ENCODE assay signal across 1 cellular context in the genomic region with DNA sequence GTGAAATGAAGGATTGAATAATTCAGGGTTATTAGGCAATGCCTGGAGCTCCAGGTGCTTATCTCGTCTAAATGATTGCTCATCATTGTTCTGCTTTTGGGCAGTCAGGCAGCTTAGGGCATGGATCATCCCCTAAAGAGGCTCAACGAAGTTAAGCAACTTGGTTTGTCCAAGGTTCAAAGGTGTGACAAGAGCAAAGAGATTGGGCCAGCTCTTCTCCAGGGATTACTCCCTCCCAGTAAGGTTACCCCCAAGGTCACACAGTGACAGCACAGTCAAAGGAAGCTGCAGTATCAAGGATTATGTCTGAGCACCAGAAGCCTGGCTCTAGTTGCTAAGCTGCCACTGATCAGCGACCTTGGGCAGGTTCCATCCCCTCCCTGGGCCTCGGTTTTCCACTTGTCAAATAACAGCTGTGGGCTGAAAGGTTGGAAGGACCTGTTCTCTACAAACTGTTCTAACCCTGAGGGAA.
TF ChIP-seq lines count a peak whose summit lies in the region.

No MANE protein-coding gene starts in this region.

TF ChIP-seq in HepG2, 621 proteins besides CTCF, POLR2A, EP300 and RAD21 (continued from another document and continues in another):
- TF ChIP-seq NFIB (CRISPR knock-in tag; IDR thresholded peaks at IDR 0.05; ENCODE audit: borderline replicate concordance) (no peak), ZNF264 (CRISPR knock-in tag; IDR thresholded peaks at IDR 0.05) (peak; percentile 88; the same call in 1 of the 2 replicates), ZNF552 (CRISPR knock-in tag; IDR thresholded peaks at IDR 0.05; ENCODE audit: borderline replicate concordance) (no peak), ZC3H4 (CRISPR knock-in tag; IDR thresholded peaks at IDR 0.05; ENCODE audit: borderline replicate concordance) (no peak), ZC3H13 (CRISPR knock-in tag; IDR thresholded peaks at IDR 0.05) (no peak), ZNF567 (CRISPR knock-in tag; IDR thresholded peaks at IDR 0.05; ENCODE audit: borderline replicate concordance) (no peak), ZNF549 (CRISPR knock-in tag; IDR thresholded peaks at IDR 0.05) (no peak), ZBTB20 (CRISPR knock-in tag; IDR thresholded peaks at IDR 0.05; ENCODE audit: borderline replicate concordance, low read depth) (peak; percentile 48; the same call in 1 of the 2 replicates), ARNT2 (CRISPR knock-in tag; IDR thresholded peaks at IDR 0.05; ENCODE audit: low read depth) (no peak), JUN (CRISPR knock-in tag; IDR thresholded peaks at IDR 0.05) (no peak), YEATS4 (CRISPR knock-in tag; IDR thresholded peaks at IDR 0.05; ENCODE audit: borderline replicate concordance) (no peak), HOXA7 (CRISPR knock-in tag; IDR thresholded peaks at IDR 0.05) (no peak), TAF15 (IDR thresholded peaks at IDR 0.05; ENCODE audit: low read depth, low read length, poor library complexity, severe bottlenecking) (no peak), ZNF616 (CRISPR knock-in tag; IDR thresholded peaks at IDR 0.05; ENCODE audit: low read depth) (no peak), ZEB1 (IDR thresholded peaks at IDR 0.05; ENCODE audit: insufficient replicate concordance, low read depth) (peak; percentile 81), ZNF713 (CRISPR knock-in tag; IDR thresholded peaks at IDR 0.05) (no peak), CREM (IDR thresholded peaks at IDR 0.05) (peak; percentile 57; the same call in 1 of the 2 replicates), CREM (CRISPR knock-in tag; IDR thresholded peaks at IDR 0.05) (no peak), ZNF589 (CRISPR knock-in tag; conservative IDR thresholded peaks at IDR 0.05) (no peak), HOXA9 (CRISPR knock-in tag; IDR thresholded peaks at IDR 0.05; ENCODE audit: borderline replicate concordance) (no peak), HNF4A (CRISPR knock-in tag; IDR thresholded peaks at IDR 0.05) (peak; percentile 99), ZNF12 (CRISPR knock-in tag; IDR thresholded peaks at IDR 0.05) (peak; percentile 68; the same call in 1 of the 2 replicates), ZSCAN20 (CRISPR knock-in tag; IDR thresholded peaks at IDR 0.05; ENCODE audit: borderline replicate concordance) (no peak), SETDB1 (CRISPR knock-in tag; IDR thresholded peaks at IDR 0.05; ENCODE audit: borderline replicate concordance) (no peak), ZSCAN9 (CRISPR knock-in tag; IDR thresholded peaks at IDR 0.05; ENCODE audit: borderline replicate concordance) (no peak), ZNF615 (CRISPR knock-in tag; IDR thresholded peaks at IDR 0.05; ENCODE audit: borderline replicate concordance) (no peak), RFX1 (IDR thresholded peaks at IDR 0.05) (no peak), MXI1 (IDR thresholded peaks at IDR 0.05; ENCODE audit: borderline replicate concordance, low read depth, low read length) (peak; percentile 33; the same call in 1 of the 3 replicates), CREB1 (IDR thresholded peaks at IDR 0.05) (no peak), CREB1 (CRISPR knock-in tag; IDR thresholded peaks at IDR 0.05) (peak; percentile 80), MIER3 (CRISPR knock-in tag; IDR thresholded peaks at IDR 0.05; ENCODE audit: borderline replicate concordance) (0 out of 2 replicates have a peak, but pooled peaks have one; percentile 82)
- TF ChIP-seq, protein P1, sequence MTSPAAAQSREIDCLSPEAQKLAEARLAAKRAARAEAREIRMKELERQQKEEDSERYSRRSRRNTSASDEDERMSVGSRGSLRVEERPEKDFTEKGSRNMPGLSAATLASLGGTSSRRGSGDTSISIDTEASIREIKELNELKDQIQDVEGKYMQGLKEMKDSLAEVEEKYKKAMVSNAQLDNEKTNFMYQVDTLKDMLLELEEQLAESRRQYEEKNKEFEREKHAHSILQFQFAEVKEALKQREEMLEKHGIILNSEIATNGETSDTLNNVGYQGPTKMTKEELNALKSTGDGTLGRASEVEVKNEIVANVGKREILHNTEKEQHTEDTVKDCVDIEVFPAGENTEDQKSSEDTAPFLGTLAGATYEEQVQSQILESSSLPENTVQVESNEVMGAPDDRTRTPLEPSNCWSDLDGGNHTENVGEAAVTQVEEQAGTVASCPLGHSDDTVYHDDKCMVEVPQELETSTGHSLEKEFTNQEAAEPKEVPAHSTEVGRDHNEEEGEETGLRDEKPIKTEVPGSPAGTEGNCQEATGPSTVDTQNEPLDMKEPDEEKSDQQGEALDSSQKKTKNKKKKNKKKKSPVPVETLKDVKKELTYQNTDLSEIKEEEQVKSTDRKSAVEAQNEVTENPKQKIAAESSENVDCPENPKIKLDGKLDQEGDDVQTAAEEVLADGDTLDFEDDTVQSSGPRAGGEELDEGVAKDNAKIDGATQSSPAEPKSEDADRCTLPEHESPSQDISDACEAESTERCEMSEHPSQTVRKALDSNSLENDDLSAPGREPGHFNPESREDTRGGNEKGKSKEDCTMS (CRISPR knock-in tag; conservative IDR thresholded peaks at IDR 0.05), result no peak
- TF ChIP-seq, protein P2, sequence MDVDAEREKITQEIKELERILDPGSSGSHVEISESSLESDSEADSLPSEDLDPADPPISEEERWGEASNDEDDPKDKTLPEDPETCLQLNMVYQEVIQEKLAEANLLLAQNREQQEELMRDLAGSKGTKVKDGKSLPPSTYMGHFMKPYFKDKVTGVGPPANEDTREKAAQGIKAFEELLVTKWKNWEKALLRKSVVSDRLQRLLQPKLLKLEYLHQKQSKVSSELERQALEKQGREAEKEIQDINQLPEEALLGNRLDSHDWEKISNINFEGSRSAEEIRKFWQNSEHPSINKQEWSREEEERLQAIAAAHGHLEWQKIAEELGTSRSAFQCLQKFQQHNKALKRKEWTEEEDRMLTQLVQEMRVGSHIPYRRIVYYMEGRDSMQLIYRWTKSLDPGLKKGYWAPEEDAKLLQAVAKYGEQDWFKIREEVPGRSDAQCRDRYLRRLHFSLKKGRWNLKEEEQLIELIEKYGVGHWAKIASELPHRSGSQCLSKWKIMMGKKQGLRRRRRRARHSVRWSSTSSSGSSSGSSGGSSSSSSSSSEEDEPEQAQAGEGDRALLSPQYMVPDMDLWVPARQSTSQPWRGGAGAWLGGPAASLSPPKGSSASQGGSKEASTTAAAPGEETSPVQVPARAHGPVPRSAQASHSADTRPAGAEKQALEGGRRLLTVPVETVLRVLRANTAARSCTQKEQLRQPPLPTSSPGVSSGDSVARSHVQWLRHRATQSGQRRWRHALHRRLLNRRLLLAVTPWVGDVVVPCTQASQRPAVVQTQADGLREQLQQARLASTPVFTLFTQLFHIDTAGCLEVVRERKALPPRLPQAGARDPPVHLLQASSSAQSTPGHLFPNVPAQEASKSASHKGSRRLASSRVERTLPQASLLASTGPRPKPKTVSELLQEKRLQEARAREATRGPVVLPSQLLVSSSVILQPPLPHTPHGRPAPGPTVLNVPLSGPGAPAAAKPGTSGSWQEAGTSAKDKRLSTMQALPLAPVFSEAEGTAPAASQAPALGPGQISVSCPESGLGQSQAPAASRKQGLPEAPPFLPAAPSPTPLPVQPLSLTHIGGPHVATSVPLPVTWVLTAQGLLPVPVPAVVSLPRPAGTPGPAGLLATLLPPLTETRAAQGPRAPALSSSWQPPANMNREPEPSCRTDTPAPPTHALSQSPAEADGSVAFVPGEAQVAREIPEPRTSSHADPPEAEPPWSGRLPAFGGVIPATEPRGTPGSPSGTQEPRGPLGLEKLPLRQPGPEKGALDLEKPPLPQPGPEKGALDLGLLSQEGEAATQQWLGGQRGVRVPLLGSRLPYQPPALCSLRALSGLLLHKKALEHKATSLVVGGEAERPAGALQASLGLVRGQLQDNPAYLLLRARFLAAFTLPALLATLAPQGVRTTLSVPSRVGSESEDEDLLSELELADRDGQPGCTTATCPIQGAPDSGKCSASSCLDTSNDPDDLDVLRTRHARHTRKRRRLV (CRISPR knock-in tag; IDR thresholded peaks at IDR 0.05), result no peak
- TF ChIP-seq, protein P3, sequence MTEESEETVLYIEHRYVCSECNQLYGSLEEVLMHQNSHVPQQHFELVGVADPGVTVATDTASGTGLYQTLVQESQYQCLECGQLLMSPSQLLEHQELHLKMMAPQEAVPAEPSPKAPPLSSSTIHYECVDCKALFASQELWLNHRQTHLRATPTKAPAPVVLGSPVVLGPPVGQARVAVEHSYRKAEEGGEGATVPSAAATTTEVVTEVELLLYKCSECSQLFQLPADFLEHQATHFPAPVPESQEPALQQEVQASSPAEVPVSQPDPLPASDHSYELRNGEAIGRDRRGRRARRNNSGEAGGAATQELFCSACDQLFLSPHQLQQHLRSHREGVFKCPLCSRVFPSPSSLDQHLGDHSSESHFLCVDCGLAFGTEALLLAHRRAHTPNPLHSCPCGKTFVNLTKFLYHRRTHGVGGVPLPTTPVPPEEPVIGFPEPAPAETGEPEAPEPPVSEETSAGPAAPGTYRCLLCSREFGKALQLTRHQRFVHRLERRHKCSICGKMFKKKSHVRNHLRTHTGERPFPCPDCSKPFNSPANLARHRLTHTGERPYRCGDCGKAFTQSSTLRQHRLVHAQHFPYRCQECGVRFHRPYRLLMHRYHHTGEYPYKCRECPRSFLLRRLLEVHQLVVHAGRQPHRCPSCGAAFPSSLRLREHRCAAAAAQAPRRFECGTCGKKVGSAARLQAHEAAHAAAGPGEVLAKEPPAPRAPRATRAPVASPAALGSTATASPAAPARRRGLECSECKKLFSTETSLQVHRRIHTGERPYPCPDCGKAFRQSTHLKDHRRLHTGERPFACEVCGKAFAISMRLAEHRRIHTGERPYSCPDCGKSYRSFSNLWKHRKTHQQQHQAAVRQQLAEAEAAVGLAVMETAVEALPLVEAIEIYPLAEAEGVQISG (CRISPR knock-in tag; IDR thresholded peaks at IDR 0.05), result peak; percentile 74; the same call in 1 of the 2 replicates
- TF ChIP-seq, protein P4, sequence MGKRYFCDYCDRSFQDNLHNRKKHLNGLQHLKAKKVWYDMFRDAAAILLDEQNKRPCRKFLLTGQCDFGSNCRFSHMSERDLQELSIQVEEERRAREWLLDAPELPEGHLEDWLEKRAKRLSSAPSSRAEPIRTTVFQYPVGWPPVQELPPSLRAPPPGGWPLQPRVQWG (CRISPR knock-in tag; IDR thresholded peaks at IDR 0.05; ENCODE audit: borderline replicate concordance, low read depth), result no peak
- TF ChIP-seq, protein P5, sequence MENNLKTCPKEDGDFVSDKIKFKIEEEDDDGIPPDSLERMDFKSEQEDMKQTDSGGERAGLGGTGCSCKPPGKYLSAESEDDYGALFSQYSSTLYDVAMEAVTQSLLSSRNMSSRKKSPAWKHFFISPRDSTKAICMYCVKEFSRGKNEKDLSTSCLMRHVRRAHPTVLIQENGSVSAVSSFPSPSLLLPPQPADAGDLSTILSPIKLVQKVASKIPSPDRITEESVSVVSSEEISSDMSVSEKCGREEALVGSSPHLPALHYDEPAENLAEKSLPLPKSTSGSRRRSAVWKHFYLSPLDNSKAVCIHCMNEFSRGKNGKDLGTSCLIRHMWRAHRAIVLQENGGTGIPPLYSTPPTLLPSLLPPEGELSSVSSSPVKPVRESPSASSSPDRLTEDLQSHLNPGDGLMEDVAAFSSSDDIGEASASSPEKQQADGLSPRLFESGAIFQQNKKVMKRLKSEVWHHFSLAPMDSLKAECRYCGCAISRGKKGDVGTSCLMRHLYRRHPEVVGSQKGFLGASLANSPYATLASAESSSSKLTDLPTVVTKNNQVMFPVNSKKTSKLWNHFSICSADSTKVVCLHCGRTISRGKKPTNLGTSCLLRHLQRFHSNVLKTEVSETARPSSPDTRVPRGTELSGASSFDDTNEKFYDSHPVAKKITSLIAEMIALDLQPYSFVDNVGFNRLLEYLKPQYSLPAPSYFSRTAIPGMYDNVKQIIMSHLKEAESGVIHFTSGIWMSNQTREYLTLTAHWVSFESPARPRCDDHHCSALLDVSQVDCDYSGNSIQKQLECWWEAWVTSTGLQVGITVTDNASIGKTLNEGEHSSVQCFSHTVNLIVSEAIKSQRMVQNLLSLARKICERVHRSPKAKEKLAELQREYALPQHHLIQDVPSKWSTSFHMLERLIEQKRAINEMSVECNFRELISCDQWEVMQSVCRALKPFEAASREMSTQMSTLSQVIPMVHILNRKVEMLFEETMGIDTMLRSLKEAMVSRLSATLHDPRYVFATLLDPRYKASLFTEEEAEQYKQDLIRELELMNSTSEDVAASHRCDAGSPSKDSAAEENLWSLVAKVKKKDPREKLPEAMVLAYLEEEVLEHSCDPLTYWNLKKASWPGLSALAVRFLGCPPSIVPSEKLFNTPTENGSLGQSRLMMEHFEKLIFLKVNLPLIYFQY (CRISPR knock-in tag; IDR thresholded peaks at IDR 0.05; ENCODE audit: borderline replicate concordance), result peak; percentile 84
- TF ChIP-seq, protein P6, sequence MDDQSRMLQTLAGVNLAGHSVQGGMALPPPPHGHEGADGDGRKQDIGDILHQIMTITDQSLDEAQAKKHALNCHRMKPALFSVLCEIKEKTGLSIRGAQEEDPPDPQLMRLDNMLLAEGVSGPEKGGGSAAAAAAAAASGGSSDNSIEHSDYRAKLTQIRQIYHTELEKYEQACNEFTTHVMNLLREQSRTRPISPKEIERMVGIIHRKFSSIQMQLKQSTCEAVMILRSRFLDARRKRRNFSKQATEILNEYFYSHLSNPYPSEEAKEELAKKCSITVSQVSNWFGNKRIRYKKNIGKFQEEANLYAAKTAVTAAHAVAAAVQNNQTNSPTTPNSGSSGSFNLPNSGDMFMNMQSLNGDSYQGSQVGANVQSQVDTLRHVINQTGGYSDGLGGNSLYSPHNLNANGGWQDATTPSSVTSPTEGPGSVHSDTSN (CRISPR knock-in tag; IDR thresholded peaks at IDR 0.05; ENCODE audit: borderline replicate concordance), result no peak
- TF ChIP-seq, protein P7, sequence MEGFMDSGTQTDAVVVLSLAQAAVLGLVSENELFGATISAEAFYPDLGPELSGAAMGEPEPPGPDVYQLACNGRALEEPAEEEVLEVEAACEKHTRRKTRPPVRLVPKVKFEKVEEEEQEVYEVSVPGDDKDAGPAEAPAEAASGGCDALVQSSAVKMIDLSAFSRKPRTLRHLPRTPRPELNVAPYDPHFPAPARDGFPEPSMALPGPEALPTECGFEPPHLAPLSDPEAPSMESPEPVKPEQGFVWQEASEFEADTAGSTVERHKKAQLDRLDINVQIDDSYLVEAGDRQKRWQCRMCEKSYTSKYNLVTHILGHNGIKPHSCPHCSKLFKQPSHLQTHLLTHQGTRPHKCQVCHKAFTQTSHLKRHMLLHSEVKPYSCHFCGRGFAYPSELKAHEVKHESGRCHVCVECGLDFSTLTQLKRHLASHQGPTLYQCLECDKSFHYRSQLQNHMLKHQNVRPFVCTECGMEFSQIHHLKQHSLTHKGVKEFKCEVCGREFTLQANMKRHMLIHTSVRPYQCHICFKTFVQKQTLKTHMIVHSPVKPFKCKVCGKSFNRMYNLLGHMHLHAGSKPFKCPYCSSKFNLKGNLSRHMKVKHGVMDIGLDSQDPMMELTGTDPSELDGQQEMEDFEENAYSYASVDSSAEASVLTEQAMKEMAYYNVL (CRISPR knock-in tag; IDR thresholded peaks at IDR 0.05; ENCODE audit: borderline replicate concordance), result no peak
- TF ChIP-seq, protein P8, sequence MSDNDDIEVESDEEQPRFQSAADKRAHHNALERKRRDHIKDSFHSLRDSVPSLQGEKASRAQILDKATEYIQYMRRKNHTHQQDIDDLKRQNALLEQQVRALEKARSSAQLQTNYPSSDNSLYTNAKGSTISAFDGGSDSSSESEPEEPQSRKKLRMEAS (IDR thresholded peaks at IDR 0.05), result peak; percentile 75
- TF ChIP-seq, protein P9, sequence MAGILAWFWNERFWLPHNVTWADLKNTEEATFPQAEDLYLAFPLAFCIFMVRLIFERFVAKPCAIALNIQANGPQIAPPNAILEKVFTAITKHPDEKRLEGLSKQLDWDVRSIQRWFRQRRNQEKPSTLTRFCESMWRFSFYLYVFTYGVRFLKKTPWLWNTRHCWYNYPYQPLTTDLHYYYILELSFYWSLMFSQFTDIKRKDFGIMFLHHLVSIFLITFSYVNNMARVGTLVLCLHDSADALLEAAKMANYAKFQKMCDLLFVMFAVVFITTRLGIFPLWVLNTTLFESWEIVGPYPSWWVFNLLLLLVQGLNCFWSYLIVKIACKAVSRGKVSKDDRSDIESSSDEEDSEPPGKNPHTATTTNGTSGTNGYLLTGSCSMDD (CRISPR knock-in tag; IDR thresholded peaks at IDR 0.05), result no peak
